ENCODE assay signal across 8 cellular contexts in the genomic region with DNA sequence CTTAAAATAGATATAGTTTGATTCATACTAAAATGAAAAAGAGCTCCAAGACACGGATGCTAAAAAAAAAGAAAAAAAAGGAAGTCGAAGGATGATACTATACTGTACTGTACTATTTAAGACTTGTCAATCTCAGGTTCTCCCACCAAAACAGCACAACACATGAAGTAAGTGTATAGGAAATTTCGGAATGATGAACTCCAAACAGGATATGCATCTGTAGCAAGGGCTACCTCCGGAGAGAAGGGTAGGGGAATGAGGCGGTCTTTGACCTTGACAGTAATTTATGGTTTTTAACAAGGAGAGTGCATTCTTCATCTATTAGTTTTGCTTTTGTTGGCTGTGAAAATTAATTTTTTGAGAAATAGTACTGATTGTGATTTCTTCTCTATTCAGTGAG. TPM values are rescaled to one million over a fixed set of nuclear protein-coding genes. Genes with fewer than 3 reads are reported as not detected.
DNase-seq lines count a peak whose midpoint lies in the region; ATAC-seq and TF ChIP-seq lines count a peak whose summit lies in the region.

No MANE protein-coding gene starts in this region.

- H3K4me1 ChIP-seq in HAP-1, result peaks cover 9% of the 10 kb centered on the region
- H3K4me1 ChIP-seq in gastrocnemius medialis, result peaks cover 13% of the 10 kb centered on the region in 2 donors

- H3K9me3 ChIP-seq in HAP-1, result no peaks in the 10 kb centered on the region
- H3K9me3 ChIP-seq in gastrocnemius medialis, result no peaks in the 10 kb centered on the region

- peak overlapping the region; percentile 85 to 87 (median 85) for H3K27ac ChIP-seq in gastrocnemius medialis

- in situ Hi-C loops in HAP-1 (cut with MboI; ENCODE audit: low sequenced_read_pairs), result no loop called here
- in situ Hi-C loops in gastrocnemius medialis (cut with MboI; ENCODE audit: low sequenced_read_pairs in 4 of 4), result loop anchor here in 2 of 4 donors (25.0 kb wide), 3 partner anchors 365 to 860 kb away; a partner anchor contains a TSS

- H3K27me3 ChIP-seq in HAP-1 (ENCODE audit: low read depth), result no peaks in the 10 kb centered on the region
- peaks cover 0 to 5% (median 0%) of the 10 kb centered on the region in 3 donors for H3K27me3 ChIP-seq in gastrocnemius medialis

- TF ChIP-seq CTCF in fibroblast of mammary gland (conservative IDR thresholded peaks at IDR 0.05; ENCODE audit: control insufficient read depth, insufficient read depth, low read depth, low read length) (no peak), gastrocnemius medialis (IDR thresholded peaks at IDR 0.05 in 4 of 5, conservative IDR thresholded peaks at IDR 0.05 in 1 of 5) (no peak)

- DNase-seq in HAP-1 (ENCODE audit: low spot score in 2 of 2), result no peak
- peak; percentile 59 for DNase-seq in SHP77 treated with DMSO at 0.1 percent for 48 hours (lab: John Stamatoyannopoulos, UW)
- DNase-seq in fibroblast of mammary gland (ENCODE audit: low read depth), result peak; percentile 20
- DNase-seq in gastrocnemius medialis, result no peak
- DNase-seq in NCI-H1048 (lab: John Stamatoyannopoulos, UW), result no peak

- peaks cover 20% of the 10 kb centered on the region for H3K36me3 ChIP-seq in HAP-1 (replicated peaks)
- H3K36me3 ChIP-seq in gastrocnemius medialis, result no peaks in the 10 kb centered on the region

- ATAC-seq in gastrocnemius medialis (no peak), HG03039 (IDR thresholded peaks at IDR 0.05; ENCODE audit: unreplicated experiment) (no peak), HG03378 (IDR thresholded peaks at IDR 0.05; ENCODE audit: unreplicated experiment) (no peak), HG03025 (IDR thresholded peaks at IDR 0.05; ENCODE audit: low FRiP score, unreplicated experiment) (no peak)

- peak overlapping the region; percentile 97 for H3K4me3 ChIP-seq in HAP-1
- peak overlapping the region; percentile 79 for H3K4me3 ChIP-seq in fibroblast of mammary gland (ENCODE audit: control insufficient read depth, low read depth, low read length)
- H3K4me3 ChIP-seq in gastrocnemius medialis, result peak overlapping the region; percentile 84 to 93 (median 90)

- no peak for TF ChIP-seq POLR2A in gastrocnemius medialis (IDR thresholded peaks at IDR 0.05)

- intact Hi-C loops in gastrocnemius medialis (cut with DNase I; ENCODE audit: low total_unique reads), result loop anchor here (1.0 to 10.0 kb wide), 3 partner anchors 11 to 685 kb away; a partner anchor contains a TSS

RNA-seq across cellular contexts. Expression of a gene that starts 0.5 kb away (rescaled TPM):
- 10 to 100 TPM; 26.7 to 36.6 (median 31.1) TPM for total RNA-seq in gastrocnemius medialis

RNA-seq across cellular contexts. Expression of a gene that starts 11.0 kb away (rescaled TPM):
- 10 to 100 TPM in 3 of 4 donors, 1 to 10 TPM in 1; 8.9 to 16.0 (median 14.8) TPM for total RNA-seq in gastrocnemius medialis

Comparison
In these comparisons a context has a peak if more than half of its experiments do, and no peak if none do; other contexts are left out.
1. DNase-seq: peak in SHP77 treated with DMSO at 0.1 percent for 48 hours (single experiment) and fibroblast of mammary gland (single experiment); none in HAP-1 (0 of 2), gastrocnemius medialis (0 of 2) and NCI-H1048 (single experiment).
2. Peak in every context shown above with its lines, with median percentiles within 50 percentile points of each other: H3K4me3 ChIP-seq.